Comparison of ENCODE assay signal across 9 cellular contexts in the genomic region with DNA sequence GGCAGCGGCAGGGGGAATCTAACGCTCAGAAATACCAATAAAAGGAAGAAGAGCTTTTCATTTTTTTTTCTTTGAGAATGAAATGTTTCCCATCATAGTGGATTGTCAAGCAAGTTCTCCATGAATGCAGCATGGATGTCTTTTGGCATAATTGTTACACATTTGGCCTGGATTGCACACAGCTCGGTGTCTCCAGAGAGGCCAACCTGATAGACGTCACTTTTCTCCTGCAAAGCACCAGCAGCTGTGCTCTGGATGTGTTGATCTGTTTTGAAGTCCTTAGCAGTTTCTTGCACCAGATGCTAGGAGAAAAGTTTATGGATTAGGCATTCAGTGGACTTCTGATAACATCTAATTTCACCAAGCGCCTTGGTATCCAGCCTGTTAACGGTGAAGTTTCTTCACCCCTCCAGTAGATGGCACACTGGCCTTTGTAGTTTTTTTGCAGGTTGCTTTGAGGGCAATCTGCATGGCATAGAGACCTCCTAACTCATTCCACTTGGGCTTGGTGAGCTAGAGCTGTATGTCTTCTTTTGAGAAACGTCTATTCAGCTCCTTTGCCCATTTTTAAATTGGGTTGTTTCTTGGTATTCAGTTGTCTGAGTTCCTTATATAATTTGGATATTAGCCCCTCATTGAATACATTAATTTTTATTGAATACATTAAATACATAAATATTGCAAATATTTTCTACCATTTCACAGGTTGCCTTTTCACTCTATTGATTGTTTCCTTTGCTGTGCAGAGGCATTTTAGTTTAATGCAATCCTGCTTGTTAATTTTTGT. TPM values are rescaled to one million over a fixed set of nuclear protein-coding genes. Genes with fewer than 3 reads are reported as not detected.
DNase-seq lines count a peak whose midpoint lies in the region; ATAC-seq and TF ChIP-seq lines count a peak whose summit lies in the region.
"Had no signal": no experiment of that assay in that cellular context is flagged by ENCODE, and none has a peak within 500 bp of the region (broad histone marks: within the 10 kb centered on the region; RNA-seq: fewer than 3 reads in every experiment).

No MANE protein-coding gene starts in this region.

- no peak for TF ChIP-seq RAD21 in IMR-90 (IDR thresholded peaks at IDR 0.05; ENCODE audit: low read length)

- H3K4me3 Mint-ChIP-seq in activated CD4-positive, alpha-beta T cell treated with anti-CD3 and anti-CD28 coated beads, Interleukin-2, amount 10 ng/mL, durations not matched to agents 24 days and 14 days: no peak overlapping the region
- no peak overlapping the region for H3K4me3 Mint-ChIP-seq in neural crest cell

- no peaks in the 10 kb centered on the region for H3K9me1 ChIP-seq in IMR-90 (ENCODE audit: insufficient read depth, low read length)

- no peak overlapping the region for H3K4ac ChIP-seq in IMR-90 (ENCODE audit: low read depth, low read length)

- H2AK9ac ChIP-seq in IMR-90 (replicated peaks; ENCODE audit: low read depth, low read length, poor library complexity): no peak overlapping the region

- no TSS peak for BruUV-seq in IMR-90 (replicated peaks; lab: Mats Ljungman, UMichigan)

- no peak overlapping the region for H3K23ac ChIP-seq in IMR-90 (ENCODE audit: low read depth, low read length)

- no peak overlapping the region for H3K27ac ChIP-seq in IMR-90 (ENCODE audit: insufficient read depth, low read length)
- H3K27ac ChIP-seq: BLaER1 treated with 17β-estradiol and CSF1 and Interleukin-3, amounts not matched to agents 10 nM and 100 nM had no signal

- H2BK5ac ChIP-seq in IMR-90 (ENCODE audit: low read depth, low read length, poor library complexity, severe bottlenecking): no peak overlapping the region

- 0% methylated on average over 2 of the region's 7 CpGs; no CpG with 5 or more reads in 1 of the 2 experiments for WGBS in IMR-90 (ENCODE audit: extremely low coverage in 2 of 2, insufficient read length in 1 of 2), 2 experiments

- peaks cover 3% of the 10 kb centered on the region; the same call in 1 of the 2 replicates for H3K9me3 ChIP-seq in IMR-90 (ENCODE audit: control insufficient read depth, insufficient read depth, low read length)

- H3K4me1 Mint-ChIP-seq in activated CD4-positive, alpha-beta T cell treated with anti-CD3 and anti-CD28 coated beads, Interleukin-2, amount 10 ng/mL, durations not matched to agents 24 days and 14 days: no peaks in the 10 kb centered on the region
- H3K4me1 Mint-ChIP-seq in neural crest cell: no peaks in the 10 kb centered on the region

- TF ChIP-seq CTCF in IMR-90 (conservative IDR thresholded peaks at IDR 0.05; ENCODE audit: low read depth, low read length) (0 out of 2 replicates have a peak, but pooled peaks have one; percentile 14), choroid plexus epithelial cell (conservative IDR thresholded peaks at IDR 0.05; ENCODE audit: low read depth, low read length) (peak; percentile 67), neural crest cell (conservative IDR thresholded peaks at IDR 0.05) (peak; percentile 79)

- no peak overlapping the region for H2AK5ac ChIP-seq in IMR-90 (ENCODE audit: low read depth, low read length)

- peak; percentile 65 for DNase-seq in activated CD4-positive, alpha-beta T cell treated with anti-CD3 and anti-CD28 coated beads, Interleukin-2, amount 10 ng/mL, durations not matched to agents 24 days and 14 days
- no peak for DNase-seq in activated CD4-positive, alpha-beta T cell treated with anti-CD3 and anti-CD28 coated beads, Interleukin-2, amount 50 U/mL, for 1 hour
- peak; percentile 0 for DNase-seq in IMR-90
- peak; percentile 51 for DNase-seq in NCI-H82 treated with DMSO at 0.1 percent for 48 hours (lab: John Stamatoyannopoulos, UW; ENCODE audit: unreplicated experiment)
- peak; percentile 42 for DNase-seq in choroid plexus epithelial cell (ENCODE audit: low read depth)
- peak; percentile 14 for DNase-seq in neural crest cell (ENCODE audit: low read depth, low spot score)

- dilution Hi-C loops in IMR-90 (cut with HindIII; ENCODE audit: low sequenced_read_pairs, unreplicated experiment): no loop called here

- no peaks in the 10 kb centered on the region for H4K20me1 ChIP-seq in IMR-90 (ENCODE audit: insufficient read depth, low read length)
- H4K20me1 ChIP-seq: BLaER1 treated with 17β-estradiol and CSF1 and Interleukin-3, amounts not matched to agents 10 nM and 100 nM had no signal

- H4K91ac ChIP-seq in IMR-90 (ENCODE audit: insufficient read depth, low read depth, low read length): no peak overlapping the region

- no peaks in the 10 kb centered on the region for H3K27me3 ChIP-seq in IMR-90 (ENCODE audit: control insufficient read depth, insufficient read depth, low read length)
- H3K27me3 ChIP-seq: BLaER1 treated with 17β-estradiol and CSF1 and Interleukin-3, amounts not matched to agents 10 nM and 100 nM had no signal

- H3K79me1 ChIP-seq in IMR-90 (ENCODE audit: low read depth in 1 of 2, low read length in 2 of 2): no peaks in the 10 kb centered on the region

- CTCF ChIA-PET in IMR-90 (lab: Yijun Ruan, JAX): interaction anchor here (1.2 kb wide), 1 partner anchor 10 kb away, joined by 3 read pairs; no protein-coding TSS in a partner anchor

- no peak overlapping the region for H4K8ac ChIP-seq in IMR-90 (ENCODE audit: low read depth in 2 of 2, low read length in 2 of 2)

- H2BK20ac ChIP-seq in IMR-90 (ENCODE audit: low read depth, low read length): no peak overlapping the region

- no peak overlapping the region for H2AFZ ChIP-seq in IMR-90 (replicated peaks; ENCODE audit: low read length, poor library complexity)

- in situ Hi-C loops in IMR-90 (cut with MboI; ENCODE audit: low sequenced_read_pairs): no loop called here

- POLR2A ChIA-PET in IMR-90 (lab: Charles Lee; ENCODE audit: unreplicated experiment): no interaction called here

- no peak overlapping the region for H3K4me3 ChIP-seq in IMR-90 (ENCODE audit: insufficient read depth, low read depth, low read length)
- no peak overlapping the region for H3K4me3 ChIP-seq in choroid plexus epithelial cell (ENCODE audit: low read depth, low read length)
- H3K4me3 ChIP-seq: BLaER1 treated with 17β-estradiol and CSF1 and Interleukin-3, amounts not matched to agents 10 nM and 100 nM had no signal

- no peak overlapping the region for H3K18ac ChIP-seq in IMR-90 (ENCODE audit: low read depth, low read length)

- no peak overlapping the region for H4K5ac ChIP-seq in IMR-90 (ENCODE audit: low read depth, low read length)

- no peak overlapping the region for H3K4me2 ChIP-seq in IMR-90 (ENCODE audit: low read depth, low read length)
- H3K4me2 ChIP-seq: BLaER1 treated with 17β-estradiol and CSF1 and Interleukin-3, amounts not matched to agents 10 nM and 100 nM had no signal

- no peak overlapping the region for H3K14ac ChIP-seq in IMR-90 (replicated peaks; ENCODE audit: low read depth, low read length)

- no peak overlapping the region for H3K56ac ChIP-seq in IMR-90 (ENCODE audit: extremely low read depth, insufficient read depth, low read length)

- no peak for TF ChIP-seq POLR2A in IMR-90 (IDR thresholded peaks at IDR 0.05; ENCODE audit: low read depth, low read length)

- intact Hi-C loops in activated CD4-positive, alpha-beta T cell treated with anti-CD3 and anti-CD28 coated beads, Interleukin-2, amount 10 ng/mL, durations not matched to agents 24 days and 14 days (cut with micrococcal nuclease): loop anchor here (5.0 to 10.0 kb wide), 2 partner anchors 741 to 1728 kb away; no protein-coding TSS in a partner anchor
- intact Hi-C loops in IMR-90 (cut with micrococcal nuclease): no loop called here

- no peaks in the 10 kb centered on the region for H3K4me1 ChIP-seq in IMR-90 (ENCODE audit: control insufficient read depth, insufficient read depth, low read length)
- H3K4me1 ChIP-seq: BLaER1 treated with 17β-estradiol and CSF1 and Interleukin-3, amounts not matched to agents 10 nM and 100 nM had no signal

- ATAC-seq in GM21619 (IDR thresholded peaks at IDR 0.05; ENCODE audit: unreplicated experiment) (peak; percentile 75), IMR-90 (ENCODE audit: low read depth) (no peak), GM21825 (IDR thresholded peaks at IDR 0.05; ENCODE audit: unreplicated experiment) (no peak)

- no peaks in the 10 kb centered on the region for H3K36me3 Mint-ChIP-seq in activated CD4-positive, alpha-beta T cell treated with anti-CD3 and anti-CD28 coated beads, Interleukin-2, amount 10 ng/mL, durations not matched to agents 24 days and 14 days (ENCODE audit: low read depth)
- H3K36me3 Mint-ChIP-seq in neural crest cell (ENCODE audit: low read depth): no peaks in the 10 kb centered on the region

- H3K27ac Mint-ChIP-seq in activated CD4-positive, alpha-beta T cell treated with anti-CD3 and anti-CD28 coated beads, Interleukin-2, amount 10 ng/mL, durations not matched to agents 24 days and 14 days: no peak overlapping the region
- no peak overlapping the region for H3K27ac Mint-ChIP-seq in neural crest cell (ENCODE audit: unreplicated experiment)

- H3K36me3 ChIP-seq in IMR-90 (ENCODE audit: control insufficient read depth, insufficient read depth, low read length): no peaks in the 10 kb centered on the region
- H3K36me3 ChIP-seq: BLaER1 treated with 17β-estradiol and CSF1 and Interleukin-3, amounts not matched to agents 10 nM and 100 nM had no signal

- H3K9me3 Mint-ChIP-seq in activated CD4-positive, alpha-beta T cell treated with anti-CD3 and anti-CD28 coated beads, Interleukin-2, amount 10 ng/mL, durations not matched to agents 24 days and 14 days: no peaks in the 10 kb centered on the region
- H3K9me3 Mint-ChIP-seq in neural crest cell: no peaks in the 10 kb centered on the region

- no peak overlapping the region for H2BK15ac ChIP-seq in IMR-90 (ENCODE audit: low read depth, low read length)

- no peak overlapping the region for H2BK120ac ChIP-seq in IMR-90 (ENCODE audit: low read depth, low read length)

- peaks cover 4% of the 10 kb centered on the region for H3K27me3 Mint-ChIP-seq in activated CD4-positive, alpha-beta T cell treated with anti-CD3 and anti-CD28 coated beads, Interleukin-2, amount 10 ng/mL, durations not matched to agents 24 days and 14 days
- H3K27me3 Mint-ChIP-seq in neural crest cell (ENCODE audit: low read depth): no peaks in the 10 kb centered on the region

- H3K9ac ChIP-seq in IMR-90 (ENCODE audit: low read depth, low read length): no peak overlapping the region
- H3K9ac ChIP-seq: BLaER1 treated with 17β-estradiol and CSF1 and Interleukin-3, amounts not matched to agents 10 nM and 100 nM had no signal

TF ChIP-seq in IMR-90, 13 proteins besides CTCF, POLR2A, EP300 and RAD21 (continues in another document):
- no peak for TF ChIP-seq BHLHE40 (IDR thresholded peaks at IDR 0.05; ENCODE audit: low read depth, low read length)

RNA-seq across cellular contexts. Expression of a gene that starts 59.7 kb away (rescaled TPM):
- total RNA-seq in activated CD4-positive, alpha-beta T cell treated with anti-CD3 and anti-CD28 coated beads, Interleukin-2, amount 10 ng/mL, durations not matched to agents 24 days and 14 days: 0.07 TPM in 2 replicates
- under 0.01 TPM in 1 of 2 replicates, not detected in the other for total RNA-seq in IMR-90 (2012; rRNA removed)
- not detected in 2 replicates for polyA plus RNA-seq in IMR-90 (2012; rRNA removed)
- polyA plus RNA-seq in IMR-90 (2012; cell fraction: cytosol; rRNA removed): not detected in 2 replicates
- polyA plus RNA-seq in IMR-90 (2012; cell fraction: nucleus; rRNA removed; ENCODE audit: low replicate concordance): not detected in 2 replicates
- not detected in 2 replicates for total RNA-seq in neural crest cell

Comparison
In these comparisons a context has a peak if more than half of its experiments do, and no peak if none do; other contexts are left out.
1. CTCF ChIP-seq: peak in every context shown above with its lines; median percentile 79 in neural crest cell; 67 in choroid plexus epithelial cell; 14 in IMR-90.